ENCODE assay signal across 8 cellular contexts in genomic region chr10:30583778-30584415, GRCh38. TPM values are rescaled to one million over a fixed set of nuclear protein-coding genes. Genes with fewer than 3 reads are reported as not detected.
A peak's percentile ranks its signal among the peaks of the same experiment; 100 is the strongest.
DNase-seq lines count a peak whose midpoint lies in the region; ATAC-seq and TF ChIP-seq lines count a peak whose summit lies in the region.

No MANE protein-coding gene starts in this region.

- no peaks in the 10 kb centered on the region for H3K9me3 ChIP-seq in CD4-positive, alpha-beta T cell (ENCODE audit: control insufficient read depth, low read length)
- H3K9me3 ChIP-seq in heart right ventricle: no peaks in the 10 kb centered on the region

- no peaks in the 10 kb centered on the region for H3K4me1 Mint-ChIP-seq in CD4-positive, alpha-beta T cell (ENCODE audit: low read depth)
- peaks cover 5% of the 10 kb centered on the region for H3K4me1 Mint-ChIP-seq in activated T-helper 1 cell treated with anti-CD3 and anti-CD28 coated beads, Interleukin-12 subunit alpha, Interleukin-12 subunit beta, Interleukin-2, Interleukin-4 antibody, amounts not matched to agents 30 ng/mL and 10 ng/mL and 1 ng/mL, durations not matched to agents 14 hours and 24 hours and 36 hours (ENCODE audit: low read depth)

- DNase-seq in CD4-positive, alpha-beta T cell: no peak
- DNase-seq in GM19240 (ENCODE audit: insufficient read length, low spot score): peak; percentile 14
- DNase-seq in HuH-7 (ENCODE audit: low spot score): peak; percentile 36
- no peak for DNase-seq in activated T-helper 1 cell treated with anti-CD3 and anti-CD28 coated beads, Interleukin-12 subunit alpha, Interleukin-12 subunit beta, Interleukin-2, Interleukin-4 antibody, amounts not matched to agents 30 ng/mL and 10 ng/mL and 1 ng/mL, durations not matched to agents 14 hours and 24 hours and 36 hours (ENCODE audit: low spot score)
- peak; percentile 38 to 86 for DNase-seq in heart right ventricle
- DNase-seq in retinal pigment epithelial cell (ENCODE audit: low read depth): no peak
- no peak for DNase-seq in cortex of kidney (lab: John Stamatoyannopoulos, UW)

- no peaks in the 10 kb centered on the region for H3K27me3 Mint-ChIP-seq in CD4-positive, alpha-beta T cell
- H3K27me3 Mint-ChIP-seq in activated T-helper 1 cell treated with anti-CD3 and anti-CD28 coated beads, Interleukin-12 subunit alpha, Interleukin-12 subunit beta, Interleukin-2, Interleukin-4 antibody, amounts not matched to agents 30 ng/mL and 10 ng/mL and 1 ng/mL, durations not matched to agents 14 hours and 24 hours and 36 hours (ENCODE audit: insufficient read depth): no peaks in the 10 kb centered on the region

- CTCF ChIA-PET in CD4-positive, alpha-beta T cell (lab: Charles Lee): interaction anchor here (1.5 kb wide), 1 partner anchor 56 kb away, joined by 3 read pairs; no protein-coding TSS in a partner anchor

- H3K27me3 ChIP-seq in CD4-positive, alpha-beta T cell (ENCODE audit: control insufficient read depth, insufficient read depth, low read length): no peaks in the 10 kb centered on the region
- no peaks in the 10 kb centered on the region for H3K27me3 ChIP-seq in heart right ventricle

- H3K36me3 Mint-ChIP-seq in CD4-positive, alpha-beta T cell (ENCODE audit: low read depth): no peaks in the 10 kb centered on the region
- no peaks in the 10 kb centered on the region for H3K36me3 Mint-ChIP-seq in activated T-helper 1 cell treated with anti-CD3 and anti-CD28 coated beads, Interleukin-12 subunit alpha, Interleukin-12 subunit beta, Interleukin-2, Interleukin-4 antibody, amounts not matched to agents 30 ng/mL and 10 ng/mL and 1 ng/mL, durations not matched to agents 14 hours and 24 hours and 36 hours (ENCODE audit: low read depth)

- H3K4me3 Mint-ChIP-seq in CD4-positive, alpha-beta T cell: peak overlapping the region; percentile 12
- peak overlapping the region; percentile 54 for H3K4me3 Mint-ChIP-seq in activated T-helper 1 cell treated with anti-CD3 and anti-CD28 coated beads, Interleukin-12 subunit alpha, Interleukin-12 subunit beta, Interleukin-2, Interleukin-4 antibody, amounts not matched to agents 30 ng/mL and 10 ng/mL and 1 ng/mL, durations not matched to agents 14 hours and 24 hours and 36 hours

- no peak for ATAC-seq in CD4-positive, alpha-beta T cell (ENCODE audit: poor library complexity)
- ATAC-seq in heart right ventricle (peak; percentile 86 to 97 (median 93)), HG03097 (IDR thresholded peaks at IDR 0.05; ENCODE audit: low FRiP score, unreplicated experiment) (no peak)

- intact Hi-C loops in CD4-positive, alpha-beta T cell (cut with DNase I, micrococcal nuclease): loop anchor here in 1 of 2 experiments (5.0 kb wide), 1 partner anchor 47 kb away; no protein-coding TSS in a partner anchor
- intact Hi-C loops in activated T-helper 1 cell treated with anti-CD3 and anti-CD28 coated beads, Interleukin-12 subunit alpha, Interleukin-12 subunit beta, Interleukin-2, Interleukin-4 antibody, amounts not matched to agents 30 ng/mL and 10 ng/mL and 1 ng/mL, durations not matched to agents 14 hours and 24 hours and 36 hours (cut with micrococcal nuclease): loop anchor here (1.0 kb wide), 1 partner anchor 7 kb away; no protein-coding TSS in a partner anchor
- intact Hi-C loops in heart right ventricle (cut with DNase I): loop anchor here in 3 of 10 donors (5.0 to 10.0 kb wide), 2 partner anchors 47 to 49 kb away; no protein-coding TSS in a partner anchor

- H3K27ac Mint-ChIP-seq in CD4-positive, alpha-beta T cell: no peak overlapping the region
- H3K27ac Mint-ChIP-seq in activated T-helper 1 cell treated with anti-CD3 and anti-CD28 coated beads, Interleukin-12 subunit alpha, Interleukin-12 subunit beta, Interleukin-2, Interleukin-4 antibody, amounts not matched to agents 30 ng/mL and 10 ng/mL and 1 ng/mL, durations not matched to agents 14 hours and 24 hours and 36 hours: no peak overlapping the region

- WGBS in heart right ventricle, 2 donors: 32 to 35% methylated on average over 15 of the region's 15 CpGs

- H3K27ac ChIP-seq in CD4-positive, alpha-beta T cell (ENCODE audit: low read depth, low read length): no peak overlapping the region
- peak overlapping the region; percentile 64 to 90 (median 84) for H3K27ac ChIP-seq in heart right ventricle

- H3K36me3 ChIP-seq in heart right ventricle: no peaks in the 10 kb centered on the region

- H3K4me3 ChIP-seq in heart right ventricle: peak overlapping the region in 9 of 10 donors; percentile 6 to 46 (median 40)
- H3K4me3 ChIP-seq in retinal pigment epithelial cell (ENCODE audit: low read length): peak overlapping the region; percentile 36

- no peaks in the 10 kb centered on the region for H3K9me3 Mint-ChIP-seq in CD4-positive, alpha-beta T cell
- no peaks in the 10 kb centered on the region for H3K9me3 Mint-ChIP-seq in activated T-helper 1 cell treated with anti-CD3 and anti-CD28 coated beads, Interleukin-12 subunit alpha, Interleukin-12 subunit beta, Interleukin-2, Interleukin-4 antibody, amounts not matched to agents 30 ng/mL and 10 ng/mL and 1 ng/mL, durations not matched to agents 14 hours and 24 hours and 36 hours

- peaks cover 0 to 44% (median 22%) of the 10 kb centered on the region in 9 donors for H3K4me1 ChIP-seq in heart right ventricle

- POLR2A ChIA-PET in CD4-positive, alpha-beta T cell (lab: Charles Lee): interaction anchor here (1.0 to 1.4 kb wide), 2 partner anchors 54 to 147 kb away, joined by 3 read pairs; no protein-coding TSS in a partner anchor

- no peak for TF ChIP-seq CTCF in CD4-positive, alpha-beta T cell (IDR thresholded peaks at IDR 0.05)
- TF ChIP-seq CTCF in heart right ventricle (IDR thresholded peaks at IDR 0.05) (no peak), retinal pigment epithelial cell (conservative IDR thresholded peaks at IDR 0.05; ENCODE audit: low read depth, low read length) (no peak)

RNA-seq across cellular contexts. Expression of gene LYZL2, which starts 45.7 kb away (rescaled TPM):
- total RNA-seq in CD4-positive, alpha-beta T cell: not detected
- total RNA-seq in activated T-helper 1 cell treated with anti-CD3 and anti-CD28 coated beads, Interleukin-12 subunit alpha, Interleukin-12 subunit beta, Interleukin-2, Interleukin-4 antibody, amounts not matched to agents 30 ng/mL and 10 ng/mL and 1 ng/mL, durations not matched to agents 14 hours and 24 hours and 36 hours: not detected in 2 replicates
- not detected for total RNA-seq in heart right ventricle
- not detected for polyA plus RNA-seq in heart right ventricle

Comparison
In these comparisons a context has a peak if more than half of its experiments do, and no peak if none do; other contexts are left out.
1. ATAC-seq: peak in heart right ventricle (8 of 8); none in CD4-positive, alpha-beta T cell (single experiment) and HG03097 (single experiment).
2. DNase-seq: peak in GM19240 (single experiment), HuH-7 (single experiment) and heart right ventricle (2 of 2); none in CD4-positive, alpha-beta T cell (0 of 10), activated T-helper 1 cell treated with anti-CD3 and anti-CD28 coated beads, Interleukin-12 subunit alpha, Interleukin-12 subunit beta, Interleukin-2, Interleukin-4 antibody, amounts not matched to agents 30 ng/mL and 10 ng/mL and 1 ng/mL, durations not matched to agents 14 hours and 24 hours and 36 hours (single experiment), retinal pigment epithelial cell (single experiment) and cortex of kidney (single experiment).